Comparison of ENCODE assay signal across 8 cellular contexts in genomic region chr1:44985747-44986359, GRCh38. TPM values are rescaled to one million over a fixed set of nuclear protein-coding genes. Genes with fewer than 3 reads are reported as not detected.
DNase-seq lines count a peak whose midpoint lies in the region; ATAC-seq lines count a peak whose summit lies in the region.

No MANE protein-coding gene starts in this region.

- peaks cover 14% of the 10 kb centered on the region for H3K36me3 Mint-ChIP-seq in activated T-helper 2 cell treated with anti-CD3 and anti-CD28 coated beads, Interferon-gamma antibody, Interleukin-2, Interleukin-4, amounts not matched to agents 10 μg/mL and 5 μg/mL and 100 μg/mL, durations not matched to agents 14 hours and 24 hours and 36 hours (ENCODE audit: low read depth)

- peak overlapping the region; percentile 87 for H3K27ac Mint-ChIP-seq in activated T-helper 2 cell treated with anti-CD3 and anti-CD28 coated beads, Interferon-gamma antibody, Interleukin-2, Interleukin-4, amounts not matched to agents 10 μg/mL and 5 μg/mL and 100 μg/mL, durations not matched to agents 14 hours and 24 hours and 36 hours

- no peaks in the 10 kb centered on the region for H3K4me1 ChIP-seq in iPS-20b (ENCODE audit: insufficient read depth, low read length)

- H3K4me3 ChIP-seq in iPS-20b (ENCODE audit: low read length) = peak overlapping the region; percentile 77

- H3K9ac ChIP-seq in iPS-20b (ENCODE audit: low read depth, low read length) = peak overlapping the region; percentile 69; the same call in 1 of the 2 replicates

- no peaks in the 10 kb centered on the region for H3K9me3 Mint-ChIP-seq in activated T-helper 2 cell treated with anti-CD3 and anti-CD28 coated beads, Interferon-gamma antibody, Interleukin-2, Interleukin-4, amounts not matched to agents 10 μg/mL and 5 μg/mL and 100 μg/mL, durations not matched to agents 14 hours and 24 hours and 36 hours

- peaks cover 15% of the 10 kb centered on the region for H3K4me1 Mint-ChIP-seq in activated T-helper 2 cell treated with anti-CD3 and anti-CD28 coated beads, Interferon-gamma antibody, Interleukin-2, Interleukin-4, amounts not matched to agents 10 μg/mL and 5 μg/mL and 100 μg/mL, durations not matched to agents 14 hours and 24 hours and 36 hours (ENCODE audit: low read depth)

- H3K27ac ChIP-seq in iPS-20b (ENCODE audit: low read length) (no peak overlapping the region), substantia nigra (ENCODE audit: low read depth, low read length, poor library complexity, severe bottlenecking) (peak overlapping the region; percentile 63)

- no peaks in the 10 kb centered on the region for H3K27me3 Mint-ChIP-seq in activated T-helper 2 cell treated with anti-CD3 and anti-CD28 coated beads, Interferon-gamma antibody, Interleukin-2, Interleukin-4, amounts not matched to agents 10 μg/mL and 5 μg/mL and 100 μg/mL, durations not matched to agents 14 hours and 24 hours and 36 hours (ENCODE audit: low read depth)

- no peaks in the 10 kb centered on the region for H3K27me3 ChIP-seq in iPS-20b (ENCODE audit: insufficient read depth, low read length)

- peak; percentile 16 for DNase-seq in GM03348 (ENCODE audit: low spot score)
- DNase-seq in activated T-helper 2 cell treated with anti-CD3 and anti-CD28 coated beads, Interferon-gamma antibody, Interleukin-2, Interleukin-4, amounts not matched to agents 10 μg/mL and 5 μg/mL and 100 μg/mL, durations not matched to agents 14 hours and 24 hours and 36 hours (ENCODE audit: low spot score) = no peak
- DNase-seq in substantia nigra (lab: John Stamatoyannopoulos, UW) = no peak
- DNase-seq in NK-92 treated with Interleukin-12 subunit alpha and Interleukin-12 subunit beta, amount 100 ng/mL, for 24 hours (lab: John Stamatoyannopoulos, UW) = no peak
- DNase-seq in COR-L47 (lab: John Stamatoyannopoulos, UW) = no peak

- H3K9me3 ChIP-seq in iPS-20b (ENCODE audit: insufficient read depth, low read depth, low read length) = no peaks in the 10 kb centered on the region

- intact Hi-C loops in activated T-helper 2 cell treated with anti-CD3 and anti-CD28 coated beads, Interferon-gamma antibody, Interleukin-2, Interleukin-4, amounts not matched to agents 10 μg/mL and 5 μg/mL and 100 μg/mL, durations not matched to agents 14 hours and 24 hours and 36 hours (cut with micrococcal nuclease) = loop anchor here (1.0 to 5.0 kb wide), 2 partner anchors 26 to 149 kb away; partner anchors contain the start of gene UROD

- peak overlapping the region; percentile 97 for H3K4me3 Mint-ChIP-seq in activated T-helper 2 cell treated with anti-CD3 and anti-CD28 coated beads, Interferon-gamma antibody, Interleukin-2, Interleukin-4, amounts not matched to agents 10 μg/mL and 5 μg/mL and 100 μg/mL, durations not matched to agents 14 hours and 24 hours and 36 hours (ENCODE audit: low read depth)

- peak; percentile 10 for ATAC-seq in HG02763 (IDR thresholded peaks at IDR 0.05; ENCODE audit: unreplicated experiment)
- ATAC-seq in HG02938 (IDR thresholded peaks at IDR 0.05; ENCODE audit: unreplicated experiment) = no peak

- peaks cover 4% of the 10 kb centered on the region for H3K36me3 ChIP-seq in iPS-20b (ENCODE audit: insufficient read depth, low read depth, low read length)

RNA-seq across cellular contexts. Expression of gene EIF2B3, which starts 0.5 kb away (rescaled TPM):
- 42.6 and 43.9 TPM in 2 replicates for total RNA-seq in activated T-helper 2 cell treated with anti-CD3 and anti-CD28 coated beads, Interferon-gamma antibody, Interleukin-2, Interleukin-4, amounts not matched to agents 10 μg/mL and 5 μg/mL and 100 μg/mL, durations not matched to agents 14 hours and 24 hours and 36 hours

RNA-seq across cellular contexts. Expression of gene HECTD3, which starts 25.3 kb away (rescaled TPM):
- total RNA-seq in activated T-helper 2 cell treated with anti-CD3 and anti-CD28 coated beads, Interferon-gamma antibody, Interleukin-2, Interleukin-4, amounts not matched to agents 10 μg/mL and 5 μg/mL and 100 μg/mL, durations not matched to agents 14 hours and 24 hours and 36 hours = 20.7 and 22.1 TPM in 2 replicates

RNA-seq across cellular contexts. Expression of gene UROD, which starts 26.2 kb away (rescaled TPM):
- 84.8 and 85.9 TPM in 2 replicates for total RNA-seq in activated T-helper 2 cell treated with anti-CD3 and anti-CD28 coated beads, Interferon-gamma antibody, Interleukin-2, Interleukin-4, amounts not matched to agents 10 μg/mL and 5 μg/mL and 100 μg/mL, durations not matched to agents 14 hours and 24 hours and 36 hours
